16 cellular contexts compared by ENCODE assay signal in the genomic region with DNA sequence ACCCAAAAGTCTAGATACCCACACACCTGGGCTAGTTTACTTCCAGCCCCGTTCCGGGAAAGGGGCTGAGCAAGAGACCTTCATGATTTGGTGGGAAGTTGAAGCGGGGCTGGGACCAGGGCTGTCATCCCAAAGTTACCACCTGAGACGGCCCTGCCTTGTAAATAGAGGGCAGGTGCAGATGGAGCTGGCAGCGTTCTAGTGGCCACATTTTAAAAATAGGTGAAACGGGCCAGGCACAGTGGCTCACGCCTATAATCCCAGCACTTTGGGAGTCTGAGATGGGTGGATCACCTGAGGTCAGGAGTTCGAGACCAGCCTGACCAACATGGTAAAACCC. TPM values are rescaled to one million over a fixed set of nuclear protein-coding genes. Genes with fewer than 3 reads are reported as not detected.
DNase-seq lines count a peak whose midpoint lies in the region; ATAC-seq and TF ChIP-seq lines count a peak whose summit lies in the region.
"Had no signal": no experiment of that assay in that cellular context is flagged by ENCODE, and none has a peak within 500 bp of the region (broad histone marks: within the 10 kb centered on the region; RNA-seq: fewer than 3 reads in every experiment).

No MANE protein-coding gene starts in this region.

- TF ChIP-seq POLR2A in gastroesophageal sphincter (IDR thresholded peaks at IDR 0.05): no peak

- no peak overlapping the region for H3K4me3 Mint-ChIP-seq in activated naive CD4-positive, alpha-beta T cell treated with anti-CD3 and anti-CD28 coated beads for 36 hours
- no peak overlapping the region for H3K4me3 Mint-ChIP-seq in activated T-helper 17 cell treated with anti-CD3 and anti-CD28 coated beads, Interleukin-2, amount 50 U/mL, for 72 hours
- H3K4me3 Mint-ChIP-seq in stimulated activated naive B cell treated with anti-CD40 and anti-IgM and Interleukin-4, amounts not matched to agents 10 μg/mL and 1 μg/mL and 100 μg/mL, for 72 hours: no peak overlapping the region
- H3K4me3 Mint-ChIP-seq in T-helper 17 cell: no peak overlapping the region
- H3K4me3 Mint-ChIP-seq: B cell; CD4-positive, alpha-beta T cell had no signal

- H3K9me3 ChIP-seq in lower lobe of right lung: no peaks in the 10 kb centered on the region
- H3K9me3 ChIP-seq in T-helper 17 cell (ENCODE audit: control insufficient read depth, low read length, poor library complexity, severe bottlenecking): no peaks in the 10 kb centered on the region
- H3K9me3 ChIP-seq in gastroesophageal sphincter: no peaks in the 10 kb centered on the region
- H3K9me3 ChIP-seq: HAP-1 had no signal

- no peaks in the 10 kb centered on the region for H3K27me3 Mint-ChIP-seq in activated naive CD4-positive, alpha-beta T cell treated with anti-CD3 and anti-CD28 coated beads for 36 hours (ENCODE audit: low read depth)
- no peaks in the 10 kb centered on the region for H3K27me3 Mint-ChIP-seq in activated T-helper 17 cell treated with anti-CD3 and anti-CD28 coated beads, Interleukin-2, amount 50 U/mL, for 72 hours
- no peaks in the 10 kb centered on the region for H3K27me3 Mint-ChIP-seq in stimulated activated naive B cell treated with anti-CD40 and anti-IgM and Interleukin-4, amounts not matched to agents 10 μg/mL and 1 μg/mL and 100 μg/mL, for 72 hours
- no peaks in the 10 kb centered on the region for H3K27me3 Mint-ChIP-seq in T-helper 17 cell
- H3K27me3 Mint-ChIP-seq: B cell; CD4-positive, alpha-beta T cell had no signal

- TF ChIP-seq EP300 in gastroesophageal sphincter (IDR thresholded peaks at IDR 0.05): no peak

- peak overlapping the region; percentile 72 for H3K27ac Mint-ChIP-seq in activated naive CD4-positive, alpha-beta T cell treated with anti-CD3 and anti-CD28 coated beads for 36 hours
- peak overlapping the region; percentile 43 for H3K27ac Mint-ChIP-seq in activated T-helper 17 cell treated with anti-CD3 and anti-CD28 coated beads, Interleukin-2, amount 50 U/mL, for 72 hours
- peak overlapping the region; percentile 84 for H3K27ac Mint-ChIP-seq in stimulated activated naive B cell treated with anti-CD40 and anti-IgM and Interleukin-4, amounts not matched to agents 10 μg/mL and 1 μg/mL and 100 μg/mL, for 72 hours
- no peak overlapping the region for H3K27ac Mint-ChIP-seq in T-helper 17 cell
- H3K27ac Mint-ChIP-seq: B cell; CD4-positive, alpha-beta T cell had no signal

- H3K4me3 ChIP-seq in lower lobe of right lung: no peak overlapping the region
- H3K4me3 ChIP-seq in gastroesophageal sphincter: no peak overlapping the region
- H3K4me3 ChIP-seq: GM12878, HAP-1 had no signal

- H3K4me1 ChIP-seq in lower lobe of right lung: peaks cover 38% of the 10 kb centered on the region
- H3K4me1 ChIP-seq in gastroesophageal sphincter: peaks cover 0 to 25% (median 7%) of the 10 kb centered on the region in 3 donors
- H3K4me1 ChIP-seq: HAP-1 had no signal

- no peaks in the 10 kb centered on the region for H3K36me3 Mint-ChIP-seq in activated naive CD4-positive, alpha-beta T cell treated with anti-CD3 and anti-CD28 coated beads for 36 hours (ENCODE audit: low read depth)
- H3K36me3 Mint-ChIP-seq in activated T-helper 17 cell treated with anti-CD3 and anti-CD28 coated beads, Interleukin-2, amount 50 U/mL, for 72 hours (ENCODE audit: low read depth): no peaks in the 10 kb centered on the region
- H3K36me3 Mint-ChIP-seq in stimulated activated naive B cell treated with anti-CD40 and anti-IgM and Interleukin-4, amounts not matched to agents 10 μg/mL and 1 μg/mL and 100 μg/mL, for 72 hours: no peaks in the 10 kb centered on the region
- H3K36me3 Mint-ChIP-seq in T-helper 17 cell (ENCODE audit: low read depth): no peaks in the 10 kb centered on the region

- H3K9me3 Mint-ChIP-seq in activated naive CD4-positive, alpha-beta T cell treated with anti-CD3 and anti-CD28 coated beads for 36 hours: no peaks in the 10 kb centered on the region
- no peaks in the 10 kb centered on the region for H3K9me3 Mint-ChIP-seq in activated T-helper 17 cell treated with anti-CD3 and anti-CD28 coated beads, Interleukin-2, amount 50 U/mL, for 72 hours
- no peaks in the 10 kb centered on the region for H3K9me3 Mint-ChIP-seq in stimulated activated naive B cell treated with anti-CD40 and anti-IgM and Interleukin-4, amounts not matched to agents 10 μg/mL and 1 μg/mL and 100 μg/mL, for 72 hours
- H3K9me3 Mint-ChIP-seq: CD4-positive, alpha-beta T cell had no signal

- 90% methylated on average over 2 of the region's 8 CpGs; no CpG with 5 or more reads in 1 of the 2 donors for WGBS in gastroesophageal sphincter (ENCODE audit: low coverage in 1 of 2), 2 donors

- H3K27me3 ChIP-seq in lower lobe of right lung (ENCODE audit: low read depth): no peaks in the 10 kb centered on the region
- no peaks in the 10 kb centered on the region for H3K27me3 ChIP-seq in gastroesophageal sphincter

- H3K4me1 Mint-ChIP-seq in activated naive CD4-positive, alpha-beta T cell treated with anti-CD3 and anti-CD28 coated beads for 36 hours (ENCODE audit: low read depth): peaks cover 42% of the 10 kb centered on the region
- peaks cover 21% of the 10 kb centered on the region for H3K4me1 Mint-ChIP-seq in activated T-helper 17 cell treated with anti-CD3 and anti-CD28 coated beads, Interleukin-2, amount 50 U/mL, for 72 hours
- H3K4me1 Mint-ChIP-seq in stimulated activated naive B cell treated with anti-CD40 and anti-IgM and Interleukin-4, amounts not matched to agents 10 μg/mL and 1 μg/mL and 100 μg/mL, for 72 hours: peaks cover 31 to 47% of the 10 kb centered on the region in 2 donors
- H3K4me1 Mint-ChIP-seq in T-helper 17 cell: peaks cover 10% of the 10 kb centered on the region

- H3K27ac ChIP-seq in lower lobe of right lung: no peak overlapping the region
- H3K27ac ChIP-seq in gastroesophageal sphincter: no peak overlapping the region

- ATAC-seq in activated T-helper 17 cell treated with anti-CD3 and anti-CD28 coated beads, Interleukin-2, amount 50 U/mL, for 72 hours (replicated peaks): no peak
- ATAC-seq in lower lobe of right lung (no peak), T-helper 17 cell (no peak), gastroesophageal sphincter (no peak)
- ATAC-seq in stimulated activated naive B cell treated with anti-CD40 and anti-IgM and Interleukin-4, amounts not matched to agents 10 μg/mL and 1 μg/mL and 100 μg/mL, for 72 hours (replicated peaks): no peak

- no peak for TF ChIP-seq CTCF in lower lobe of right lung (IDR thresholded peaks at IDR 0.05)
- TF ChIP-seq CTCF in gastroesophageal sphincter (IDR thresholded peaks at IDR 0.05): no peak

- H3K36me3 ChIP-seq in lower lobe of right lung (no peaks in the 10 kb centered on the region), gastroesophageal sphincter (no peaks in the 10 kb centered on the region)
- H3K36me3 ChIP-seq: HAP-1 had no signal

- intact Hi-C loops in activated naive CD4-positive, alpha-beta T cell treated with anti-CD3 and anti-CD28 coated beads for 36 hours (cut with micrococcal nuclease): no loop called here
- intact Hi-C loops in lower lobe of right lung (cut with DNase I): no loop called here

- DNase-seq in activated naive CD4-positive, alpha-beta T cell treated with anti-CD3 and anti-CD28 coated beads for 36 hours: no peak
- no peak for DNase-seq in activated naive CD4-positive, alpha-beta T cell (lab: John Stamatoyannopoulos, UW)
- DNase-seq in lower lobe of right lung (peak; percentile 20), LoVo (ENCODE audit: low spot score) (no peak), T-helper 17 cell (no peak)
- DNase-seq in stimulated activated naive B cell treated with anti-CD40 and anti-IgM and Interleukin-4, amounts not matched to agents 10 μg/mL and 1 μg/mL and 100 μg/mL, for 72 hours: no peak
- DNase-seq: C1 segment of cervical spinal cord; Calu3; CD4-positive, alpha-beta T cell; DMS 273 treated with DMSO at 0.1 percent for 48 hours; GOT3 had no signal

- CTCF ChIA-PET in activated naive CD4-positive, alpha-beta T cell treated with anti-CD3 and anti-CD28 coated beads for 36 hours (lab: Charles Lee): interaction anchor here (1.2 kb wide), 1 partner anchor 131 kb away, joined by 3 read pairs; no protein-coding TSS in a partner anchor

RNA-seq across cellular contexts. Expression of gene NFKBIA, which starts 43.4 kb away (rescaled TPM):
- total RNA-seq in activated naive CD4-positive, alpha-beta T cell treated with anti-CD3 and anti-CD28 coated beads for 36 hours: 100 to 1,000 TPM; 289 to 293 TPM
- total RNA-seq in activated T-helper 17 cell treated with anti-CD3 and anti-CD28 coated beads, Interleukin-2, amount 50 U/mL, for 72 hours: 100 to 1,000 TPM; 299 to 554 TPM
- total RNA-seq in lower lobe of right lung (331 TPM), T-helper 17 cell (1,000 to 10,000 TPM; 1,744 to 1,805 TPM), gastroesophageal sphincter (100 to 1,000 TPM; 285 to 493 (median 341) TPM)
